ENCODE assay signal across 8 cellular contexts in genomic region chr21:15730484-15731242, GRCh38. TPM values are rescaled to one million over a fixed set of nuclear protein-coding genes. Genes with fewer than 3 reads are reported as not detected.
A peak's percentile ranks its signal among the peaks of the same experiment; 100 is the strongest.
DNase-seq lines count a peak whose midpoint lies in the region; ATAC-seq and TF ChIP-seq lines count a peak whose summit lies in the region.

No MANE protein-coding gene starts in this region.

- H3K4me3 Mint-ChIP-seq in GM23338, result peak overlapping the region; percentile 96

- H3K9me3 ChIP-seq in BE2C (no peaks in the 10 kb centered on the region), SK-N-MC (ENCODE audit: low read depth, low read length) (no peaks in the 10 kb centered on the region), neuron (ENCODE audit: low read length) (no peaks in the 10 kb centered on the region)

- H3K27me3 Mint-ChIP-seq in GM23338 (ENCODE audit: insufficient read depth, low read depth, poor library complexity), result peaks cover 6% of the 10 kb centered on the region

- peaks cover 31% of the 10 kb centered on the region for H3K4me1 Mint-ChIP-seq in GM23338

- TF ChIP-seq CTCF in BE2C (IDR thresholded peaks at IDR 0.05; ENCODE audit: low read depth, low read length), result no peak
- TF ChIP-seq CTCF in GM23338 (conservative IDR thresholded peaks at IDR 0.05; ENCODE audit: low read depth in 2 of 2), result no peak
- no peak for TF ChIP-seq CTCF in epithelial cell of proximal tubule (conservative IDR thresholded peaks at IDR 0.05; ENCODE audit: low read depth, low read length)

- H3K79me2 ChIP-seq in GM23338 (replicated peaks; ENCODE audit: insufficient read depth), result peaks cover 52% of the 10 kb centered on the region

- no peaks in the 10 kb centered on the region for H3F3A ChIP-seq in GM23338 (replicated peaks; ENCODE audit: low read depth)

- peak overlapping the region; percentile 82 for H3K4me3 ChIP-seq in BE2C (ENCODE audit: low read depth, low read length)
- H3K4me3 ChIP-seq in GM23338, result peak overlapping the region; percentile 66
- H3K4me3 ChIP-seq in SK-N-MC, result peak overlapping the region; percentile 90
- H3K4me3 ChIP-seq in epithelial cell of proximal tubule (ENCODE audit: low read depth, low read length), result peak overlapping the region; percentile 85
- peak overlapping the region; percentile 81 for H3K4me3 ChIP-seq in neuron (ENCODE audit: low read length)

- no peaks in the 10 kb centered on the region for H3K9me3 Mint-ChIP-seq in GM23338

- ATAC-seq in GM23338, result peak; percentile 29
- ATAC-seq in GM21786 (IDR thresholded peaks at IDR 0.05; ENCODE audit: unreplicated experiment), result no peak

- H3K27me3 ChIP-seq in BE2C, result no peaks in the 10 kb centered on the region; the same call in 1 of the 2 replicates
- 0 out of 2 replicates have a peak, but pooled peaks cover 7% of the 10 kb centered on the region for H3K27me3 ChIP-seq in GM23338 (ENCODE audit: insufficient read depth)
- peaks cover 13% of the 10 kb centered on the region for H3K27me3 ChIP-seq in neuron (ENCODE audit: insufficient read depth, low read length)

- H3K9ac ChIP-seq in SK-N-MC (ENCODE audit: insufficient read length), result peak overlapping the region; percentile 75

- H3K36me3 ChIP-seq in BE2C, result no peaks in the 10 kb centered on the region
- no peaks in the 10 kb centered on the region for H3K36me3 ChIP-seq in GM23338 (ENCODE audit: insufficient read depth)
- H3K36me3 ChIP-seq in SK-N-MC (ENCODE audit: insufficient read depth, low read length), result no peaks in the 10 kb centered on the region
- H3K36me3 ChIP-seq in neuron (ENCODE audit: insufficient read depth, low read length), result no peaks in the 10 kb centered on the region

- H3K4me1 ChIP-seq in BE2C (no peaks in the 10 kb centered on the region), GM23338 (ENCODE audit: insufficient read depth) (peaks cover 22% of the 10 kb centered on the region), neuron (ENCODE audit: insufficient read depth, low read length) (peaks cover 13% of the 10 kb centered on the region)

- H3K27ac ChIP-seq in GM23338 (ENCODE audit: low read depth) (peak overlapping the region; percentile 69; the same call in 1 of the 2 replicates), SK-N-MC (no peak overlapping the region)

- peaks cover 3% of the 10 kb centered on the region; the same call in 1 of the 2 replicates for H4K20me1 ChIP-seq in GM23338 (replicated peaks; ENCODE audit: insufficient read depth)

- peak overlapping the region; percentile 98 for H3K27ac Mint-ChIP-seq in GM23338

- no peaks in the 10 kb centered on the region for H3K9me2 ChIP-seq in GM23338 (ENCODE audit: insufficient read depth)

- DNase-seq in BE2C, result no peak
- DNase-seq in GM23338 (ENCODE audit: low spot score), result peak; percentile 45
- no peak for DNase-seq in SK-N-MC (ENCODE audit: low read depth, low spot score)
- DNase-seq in epithelial cell of proximal tubule (ENCODE audit: low read depth), result no peak
- DNase-seq in kidney glomerular epithelial cell (lab: John Stamatoyannopoulos, UW), result no peak
- no peak for DNase-seq in SKM-1 (lab: John Stamatoyannopoulos, UW; ENCODE audit: unreplicated experiment)

- no peaks in the 10 kb centered on the region for H3K36me3 Mint-ChIP-seq in GM23338 (ENCODE audit: low read depth)

- H3K4me2 ChIP-seq in GM23338, result peak overlapping the region; percentile 82

- H2AFZ ChIP-seq in GM23338 (no peak overlapping the region), neuron (ENCODE audit: low read depth, low read length) (peak overlapping the region; percentile 26)

TF ChIP-seq in GM23338, 12 proteins besides CTCF, POLR2A, EP300 and RAD21:
- no peak for TF ChIP-seq POLR2AphosphoS5 (IDR thresholded peaks at IDR 0.05; ENCODE audit: low read depth)
- no peak for TF ChIP-seq STAT1 (IDR thresholded peaks at IDR 0.05; ENCODE audit: unreplicated experiment)

RNA-seq across cellular contexts. Expression of gene USP25, which starts 0.9 kb away (rescaled TPM):
- polyA plus RNA-seq in BE2C (2012; ENCODE audit: insufficient read depth, insufficient read length, low read depth), result 4.5 TPM
- total RNA-seq in GM23338 (2014; rRNA removed; shearing (Covaris generic)), result 49.2 and 69.3 TPM in 2 replicates
- 11.8 and 14.2 TPM in 2 replicates for polyA plus RNA-seq in GM23338 (2016; fragmentation: Nextera tagmentation; extraction: Ambion mirVana)
- total RNA-seq in epithelial cell of proximal tubule, result 23.9 and 25.8 TPM in 2 replicates
